In genomic region chr22:46678785-46679700, GRCh38 we compare ENCODE assay signal across 1 cellular context.
TF ChIP-seq lines count a peak whose summit lies in the region.

No MANE protein-coding gene starts in this region.

TF ChIP-seq in GM12878, 131 proteins besides CTCF, POLR2A, EP300 and RAD21:
- TF ChIP-seq KLF5 (IDR thresholded peaks at IDR 0.05; ENCODE audit: partially characterized antibody): no peak
- no peak for TF ChIP-seq SP1 (IDR thresholded peaks at IDR 0.05; ENCODE audit: low read depth, low read length)
- no peak for TF ChIP-seq HDGF (IDR thresholded peaks at IDR 0.05)
- no peak for TF ChIP-seq REST (IDR thresholded peaks at IDR 0.05; ENCODE audit: low read depth, low read length)
- no peak for TF ChIP-seq BMI1 (IDR thresholded peaks at IDR 0.05; ENCODE audit: borderline replicate concordance)
- no peak for TF ChIP-seq MXI1 (IDR thresholded peaks at IDR 0.05; ENCODE audit: low read depth, low read length)
- TF ChIP-seq TCF3 (IDR thresholded peaks at IDR 0.05; ENCODE audit: borderline replicate concordance, insufficient read depth, low read depth, low read length): no peak
- no peak for TF ChIP-seq SRF (IDR thresholded peaks at IDR 0.05; ENCODE audit: low read depth in 2 of 2, low read length in 2 of 2)
- TF ChIP-seq KDM1A (IDR thresholded peaks at IDR 0.05; ENCODE audit: borderline replicate concordance): no peak
- TF ChIP-seq, protein P1, sequence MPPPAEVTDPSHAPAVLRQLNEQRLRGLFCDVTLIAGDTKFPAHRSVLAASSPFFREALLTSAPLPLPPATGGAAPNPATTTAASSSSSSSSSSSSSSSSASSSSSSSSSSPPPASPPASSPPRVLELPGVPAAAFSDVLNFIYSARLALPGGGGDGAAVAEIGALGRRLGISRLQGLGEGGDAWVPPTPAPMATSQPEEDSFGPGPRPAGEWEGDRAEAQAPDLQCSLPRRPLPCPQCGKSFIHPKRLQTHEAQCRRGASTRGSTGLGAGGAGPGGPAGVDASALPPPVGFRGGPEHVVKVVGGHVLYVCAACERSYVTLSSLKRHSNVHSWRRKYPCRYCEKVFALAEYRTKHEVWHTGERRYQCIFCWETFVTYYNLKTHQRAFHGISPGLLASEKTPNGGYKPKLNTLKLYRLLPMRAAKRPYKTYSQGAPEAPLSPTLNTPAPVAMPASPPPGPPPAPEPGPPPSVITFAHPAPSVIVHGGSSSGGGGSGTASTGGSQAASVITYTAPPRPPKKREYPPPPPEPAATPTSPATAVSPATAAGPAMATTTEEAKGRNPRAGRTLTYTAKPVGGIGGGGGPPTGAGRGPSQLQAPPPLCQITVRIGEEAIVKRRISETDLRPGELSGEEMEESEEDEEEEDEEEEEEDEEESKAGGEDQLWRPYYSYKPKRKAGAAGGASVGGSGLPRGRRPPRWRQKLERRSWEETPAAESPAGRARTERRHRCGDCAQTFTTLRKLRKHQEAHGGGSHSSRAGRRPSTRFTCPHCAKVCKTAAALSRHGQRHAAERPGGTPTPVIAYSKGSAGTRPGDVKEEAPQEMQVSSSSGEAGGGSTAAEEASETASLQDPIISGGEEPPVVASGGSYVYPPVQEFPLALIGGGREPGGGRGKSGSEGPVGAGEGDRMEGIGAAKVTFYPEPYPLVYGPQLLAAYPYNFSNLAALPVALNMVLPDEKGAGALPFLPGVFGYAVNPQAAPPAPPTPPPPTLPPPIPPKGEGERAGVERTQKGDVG (CRISPR knock-in tag; IDR thresholded peaks at IDR 0.05): no peak
- no peak for TF ChIP-seq CHD1 (IDR thresholded peaks at IDR 0.05; ENCODE audit: low read depth, low read length)
- TF ChIP-seq RELB (IDR thresholded peaks at IDR 0.05; ENCODE audit: low read depth): no peak
- TF ChIP-seq YY1 (IDR thresholded peaks at IDR 0.05; ENCODE audit: low read depth, low read length): no peak
- TF ChIP-seq CBFB (IDR thresholded peaks at IDR 0.05; ENCODE audit: low read depth): no peak
